16 cellular contexts compared by ENCODE assay signal in the genomic region with DNA sequence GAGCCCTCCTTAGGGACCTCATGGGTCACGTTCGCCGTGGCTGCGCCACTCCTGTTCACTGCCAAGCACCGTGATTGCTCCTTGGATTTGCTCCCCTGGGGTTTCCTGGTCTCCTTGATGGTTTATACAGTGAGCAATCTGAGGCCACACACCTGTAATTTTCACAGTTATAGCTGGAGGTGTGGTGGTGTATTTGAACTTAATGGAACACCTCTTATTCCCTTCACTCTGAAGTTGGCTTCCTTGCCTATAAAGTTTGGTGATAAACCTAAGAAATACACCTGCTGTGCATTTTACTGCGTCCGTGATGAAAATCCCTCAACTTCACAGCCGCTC.
"Had no signal": no experiment of that assay in that cellular context is flagged by ENCODE, and none has a peak within 500 bp of the region (broad histone marks: within the 10 kb centered on the region; RNA-seq: fewer than 3 reads in every experiment).

No MANE protein-coding gene starts in this region.

- H3K4me2 ChIP-seq: SK-N-SH had no signal

- H3K27me3 ChIP-seq: MG63 had no signal

- H3K9ac ChIP-seq: SK-N-SH had no signal

- DNase-seq: IMR-90, Karpas-422, KG1, MG63, NCI-H1092 treated with DMSO at 0.1 percent for 48 hours, NCI-H1436, NCI-H187 treated with DMSO at 0.1 percent for 48 hours, NCI-H2029 treated with DMSO at 0.1 percent for 48 hours, NCI-H2227 treated with DMSO at 0.1 percent for 48 hours, NCI-H524, NCI-H526 treated with DMSO at 0.1 percent for 48 hours, NCI-H774, RPMI8226, SHP77, SK-N-SH, SW 1271 had no signal

- H3K4me3 ChIP-seq: MG63 had no signal

- H3K9me3 ChIP-seq: MG63, SK-N-SH had no signal
